In genomic region chr4:119299221-119300071, GRCh38 we compare ENCODE assay signal across 8 cellular contexts.
DNase-seq lines count a peak whose midpoint lies in the region; ATAC-seq and TF ChIP-seq lines count a peak whose summit lies in the region.

No MANE protein-coding gene starts in this region.

- no peak for TF ChIP-seq CTCF in nephron (IDR thresholded peaks at IDR 0.05; ENCODE audit: unreplicated experiment in 3 of 3)

- peak overlapping the region; percentile 96 to 100 (median 99) for H3K27ac Mint-ChIP-seq in nephron

- peaks cover 45% of the 10 kb centered on the region for H3K36me3 Mint-ChIP-seq in nephron (ENCODE audit: low read depth)

- H3K4me3 Mint-ChIP-seq in nephron, result peak overlapping the region; percentile 96 to 100 (median 99)

- H3K27ac ChIP-seq in epithelial cell of prostate, result peak overlapping the region; percentile 96

- DNase-seq in RKO (ENCODE audit: low spot score) (peak; percentile 87), epithelial cell of prostate (ENCODE audit: low read depth, low spot score) (no peak), SIG-M5 treated with dmso at 0.1 percent for 504 hours (lab: John Stamatoyannopoulos, UW; ENCODE audit: unreplicated experiment) (no peak), NCI-H82 treated with DMSO at 0.1 percent for 48 hours (lab: John Stamatoyannopoulos, UW; ENCODE audit: unreplicated experiment) (no peak), NCI-H524 (lab: John Stamatoyannopoulos, UW) (no peak)

- no peaks in the 10 kb centered on the region for H3K27me3 Mint-ChIP-seq in nephron (ENCODE audit: low read depth)

- ATAC-seq in GM18519 (IDR thresholded peaks at IDR 0.05; ENCODE audit: low FRiP score, unreplicated experiment) (peak; percentile 51), HG02798 (IDR thresholded peaks at IDR 0.05; ENCODE audit: poor library complexity, unreplicated experiment) (peak; percentile 71)

- no peaks in the 10 kb centered on the region for H3K9me3 Mint-ChIP-seq in nephron

- peaks cover 35% of the 10 kb centered on the region for H3K4me1 Mint-ChIP-seq in nephron
